7 cellular contexts compared by ENCODE assay signal in the genomic region with DNA sequence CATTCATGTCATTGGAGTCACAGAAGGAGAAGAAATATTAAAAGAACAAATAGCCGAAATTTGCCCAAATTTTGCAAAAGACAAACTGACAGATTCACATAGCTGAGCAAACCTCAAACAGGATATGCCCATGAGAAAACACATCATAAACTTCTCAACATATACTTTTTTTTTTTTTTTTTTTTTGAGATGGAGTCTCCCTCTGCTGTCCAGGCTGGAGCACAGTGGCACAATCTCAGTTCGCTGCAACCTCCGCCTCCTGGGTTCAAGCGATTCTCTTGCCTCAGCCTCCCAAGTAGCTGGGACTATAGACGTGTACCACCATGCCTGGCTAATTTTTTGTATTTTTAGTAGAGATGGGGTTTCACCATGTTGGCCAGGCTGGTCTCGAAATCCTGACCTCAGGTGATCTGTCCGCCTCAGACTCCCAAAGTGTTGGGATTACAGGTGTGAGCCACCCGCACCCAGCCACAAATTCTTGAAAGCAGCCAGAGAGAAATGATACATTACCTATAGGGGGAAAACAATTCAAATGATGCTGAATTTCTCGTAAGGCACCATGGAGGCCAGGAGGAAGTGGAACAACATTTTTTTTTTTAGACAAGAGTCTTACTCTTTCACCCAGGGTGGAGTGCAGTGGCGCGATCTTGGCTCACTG. TPM values are rescaled to one million over a fixed set of nuclear protein-coding genes. Genes with fewer than 3 reads are reported as not detected.
DNase-seq lines count a peak whose midpoint lies in the region; ATAC-seq and TF ChIP-seq lines count a peak whose summit lies in the region.
"Not testable (repeated sequence)": the region's sequence is repeated elsewhere in the genome, so short reads cannot be mapped to it uniquely, and the experiment has no call there.

No MANE protein-coding gene starts in this region.

- H3K27ac ChIP-seq in CD4-positive, alpha-beta T cell (ENCODE audit: low read depth, low read length): not testable (repeated sequence)
- H3K27ac ChIP-seq in GM23338 (ENCODE audit: low read depth): peak overlapping the region; percentile 22

- H3K9me2 ChIP-seq in GM23338 (ENCODE audit: insufficient read depth): not testable (repeated sequence)

- not testable (repeated sequence) for H3K4me1 Mint-ChIP-seq in CD4-positive, alpha-beta T cell (ENCODE audit: low read depth); activated T-cell treated with anti-CD3 and anti-CD28 coated beads, Interleukin-2, amount 50 U/mL, for 24 hours (ENCODE audit: low read depth)
- peaks cover 14% of the 10 kb centered on the region; the same call in 2 of the 3 replicates for H3K4me1 Mint-ChIP-seq in GM23338
- peaks cover 22% of the 10 kb centered on the region for H3K4me1 Mint-ChIP-seq in osteocyte (ENCODE audit: unreplicated experiment)

- CTCF ChIA-PET in CD4-positive, alpha-beta T cell (lab: Charles Lee): interaction anchor here (0.7 kb wide), 2 partner anchors 41 to 1658 kb away, joined by 3 to 4 read pairs; no protein-coding TSS in a partner anchor

- not testable (repeated sequence) for H3K27me3 Mint-ChIP-seq in CD4-positive, alpha-beta T cell; GM23338 (ENCODE audit: insufficient read depth, low read depth, poor library complexity); activated T-cell treated with anti-CD3 and anti-CD28 coated beads, Interleukin-2, amount 50 U/mL, for 24 hours; osteocyte (ENCODE audit: unreplicated experiment)

- not testable (repeated sequence) for H4K20me1 ChIP-seq in GM23338 (replicated peaks; ENCODE audit: insufficient read depth)

- not testable (repeated sequence) for H2AFZ ChIP-seq in GM23338

- not testable (repeated sequence) for H3K36me3 ChIP-seq in GM23338 (ENCODE audit: insufficient read depth)

- not testable (repeated sequence) for H3K9me3 ChIP-seq in CD4-positive, alpha-beta T cell (ENCODE audit: control insufficient read depth, low read length)

- H3K36me3 Mint-ChIP-seq in CD4-positive, alpha-beta T cell (ENCODE audit: low read depth): peaks cover 37% of the 10 kb centered on the region
- peaks cover 10% of the 10 kb centered on the region; the same call in 1 of the 3 replicates for H3K36me3 Mint-ChIP-seq in GM23338 (ENCODE audit: low read depth)
- peaks cover 43% of the 10 kb centered on the region for H3K36me3 Mint-ChIP-seq in activated T-cell treated with anti-CD3 and anti-CD28 coated beads, Interleukin-2, amount 50 U/mL, for 24 hours (ENCODE audit: low read depth)
- not testable (repeated sequence) for H3K36me3 Mint-ChIP-seq in osteocyte (ENCODE audit: unreplicated experiment)

- intact Hi-C loops in CD4-positive, alpha-beta T cell (cut with DNase I, micrococcal nuclease): not testable (repeated sequence)

- H3F3A ChIP-seq in GM23338 (replicated peaks; ENCODE audit: low read depth): not testable (repeated sequence)

- not testable (repeated sequence) for H3K27ac Mint-ChIP-seq in CD4-positive, alpha-beta T cell; activated T-cell treated with anti-CD3 and anti-CD28 coated beads, Interleukin-2, amount 50 U/mL, for 24 hours; osteocyte (ENCODE audit: unreplicated experiment)
- peak overlapping the region; percentile 5; the same call in 1 of the 2 replicates for H3K27ac Mint-ChIP-seq in GM23338

- not testable (repeated sequence) for H3K4me1 ChIP-seq in GM23338 (ENCODE audit: insufficient read depth)

- TF ChIP-seq CTCF in CD4-positive, alpha-beta T cell (IDR thresholded peaks at IDR 0.05); GM23338 (conservative IDR thresholded peaks at IDR 0.05; ENCODE audit: low read depth in 2 of 2): not testable (repeated sequence)
- TF ChIP-seq CTCF in LNCAP (IDR thresholded peaks at IDR 0.05) (peak; percentile 15; the same call in 1 of the 2 replicates), choroid plexus epithelial cell (conservative IDR thresholded peaks at IDR 0.05; ENCODE audit: low read depth, low read length) (peak; percentile 25), osteocyte (IDR thresholded peaks at IDR 0.05) (peak; percentile 17)

- DNase-seq in CD4-positive, alpha-beta T cell; GM23338 (ENCODE audit: low spot score); osteocyte (ENCODE audit: extremely low spot score, unreplicated experiment): not testable (repeated sequence)
- DNase-seq in activated T-cell treated with anti-CD3 and anti-CD28 coated beads, Interleukin-2, amount 50 U/mL, for 24 hours: peak; percentile 1
- peak; percentile 31 for DNase-seq in choroid plexus epithelial cell (ENCODE audit: low read depth)
- DNase-seq in iris pigment epithelial cell (ENCODE audit: low read depth): peak; percentile 11

- H3K27me3 ChIP-seq in CD4-positive, alpha-beta T cell (ENCODE audit: control insufficient read depth, insufficient read depth, low read length); GM23338 (ENCODE audit: insufficient read depth): not testable (repeated sequence)

- POLR2A ChIA-PET in CD4-positive, alpha-beta T cell (lab: Charles Lee): interaction anchor here (1.6 kb wide), 1 partner anchor 25 kb away, joined by 7 read pairs; a partner anchor contains a TSS

- not testable (repeated sequence) for H3K4me3 Mint-ChIP-seq in CD4-positive, alpha-beta T cell; GM23338; activated T-cell treated with anti-CD3 and anti-CD28 coated beads, Interleukin-2, amount 50 U/mL, for 24 hours; osteocyte (ENCODE audit: unreplicated experiment)

- not testable (repeated sequence) for H3K4me3 ChIP-seq in GM23338; choroid plexus epithelial cell (ENCODE audit: low read depth, low read length)

- not testable (repeated sequence) for H3K4me2 ChIP-seq in GM23338

- not testable (repeated sequence) for H3K79me2 ChIP-seq in GM23338 (replicated peaks; ENCODE audit: insufficient read depth)

- H3K9me3 Mint-ChIP-seq in CD4-positive, alpha-beta T cell; GM23338; activated T-cell treated with anti-CD3 and anti-CD28 coated beads, Interleukin-2, amount 50 U/mL, for 24 hours; osteocyte (ENCODE audit: unreplicated experiment): not testable (repeated sequence)

- ATAC-seq in CD4-positive, alpha-beta T cell (ENCODE audit: poor library complexity): peak; percentile 29
- not testable (repeated sequence) for ATAC-seq in GM23338

RNA-seq across cellular contexts. Expression of a gene that starts 25.2 kb away (rescaled TPM):
- total RNA-seq in CD4-positive, alpha-beta T cell: 100 to 1,000 TPM; 153 to 156 TPM
- total RNA-seq in GM23338 (2014; rRNA removed; shearing (Covaris generic)): 532 and 878 TPM in 2 replicates
- polyA plus RNA-seq in GM23338 (2016; fragmentation: Nextera tagmentation; extraction: Ambion mirVana): 2,534 and 2,723 TPM in 2 replicates
- total RNA-seq in osteocyte: 146 and 157 TPM in 2 replicates
